Comparison of ENCODE assay signal across 9 cellular contexts in genomic region chr9:134165357-134166315, GRCh38. TPM values are rescaled to one million over a fixed set of nuclear protein-coding genes. Genes with fewer than 3 reads are reported as not detected.
DNase-seq lines count a peak whose midpoint lies in the region; TF ChIP-seq lines count a peak whose summit lies in the region.
"Had no signal": no experiment of that assay in that cellular context is flagged by ENCODE, and none has a peak within 500 bp of the region (broad histone marks: within the 10 kb centered on the region; RNA-seq: fewer than 3 reads in every experiment).

No MANE protein-coding gene starts in this region.

- in situ Hi-C loops in KBM-7 (cut with MboI; ENCODE audit: low pct_unique_long_range_greater_than_20kb, low sequenced_read_pairs), result no loop called here

- H3K36me3 Mint-ChIP-seq in glutamatergic neuron (ENCODE audit: unreplicated experiment), result peaks cover 9% of the 10 kb centered on the region

- H3K27ac Mint-ChIP-seq in glutamatergic neuron (ENCODE audit: unreplicated experiment), result peak overlapping the region; percentile 52

- TF ChIP-seq CTCF in glutamatergic neuron (IDR thresholded peaks at IDR 0.05; ENCODE audit: partially characterized antibody, unreplicated experiment), result no peak

- no peaks in the 10 kb centered on the region for H3K4me1 Mint-ChIP-seq in glutamatergic neuron (ENCODE audit: low read depth, unreplicated experiment)

- H3K4me3 Mint-ChIP-seq in glutamatergic neuron (ENCODE audit: unreplicated experiment), result no peak overlapping the region

- H3K27me3 Mint-ChIP-seq in glutamatergic neuron (ENCODE audit: unreplicated experiment), result no peaks in the 10 kb centered on the region

- DNase-seq in KBM-7, result peak; percentile 49
- peak; percentile 44 for DNase-seq in activated T-cell treated with anti-CD3 and anti-CD28 coated beads for 24 hours (ENCODE audit: low read depth)
- no peak for DNase-seq in glutamatergic neuron
- DNase-seq in stimulated activated CD4-positive, alpha-beta T cell treated with anti-CD3 and anti-CD28 coated beads, TNF-alpha, amount 100 ng/mL, for 24 hours (ENCODE audit: low read depth in 3 of 3), result peak; percentile 19 to 45 (median 28)
- no peak for DNase-seq in kidney glomerular epithelial cell (lab: John Stamatoyannopoulos, UW)
- DNase-seq in NCI-H187 (lab: John Stamatoyannopoulos, UW), result no peak
- DNase-seq in occipital lobe (lab: John Stamatoyannopoulos, UW), result no peak
- DNase-seq in UCSD-AML1 (lab: John Stamatoyannopoulos, UW; ENCODE audit: unreplicated experiment), result no peak
- DNase-seq: NCI-H774 had no signal

- H3K9me3 Mint-ChIP-seq in glutamatergic neuron (ENCODE audit: unreplicated experiment), result peaks cover 7% of the 10 kb centered on the region

RNA-seq across cellular contexts. Expression of gene RNU6ATAC, which starts 1.3 kb away (rescaled TPM):
- total RNA-seq in glutamatergic neuron (ENCODE audit: unreplicated experiment) (121 TPM), occipital lobe (not detected)

RNA-seq across cellular contexts. Expression of gene WDR5, which starts 29.8 kb away (rescaled TPM):
- total RNA-seq in glutamatergic neuron (ENCODE audit: unreplicated experiment) (45.9 TPM), occipital lobe (26.4 TPM)

Comparison
In these comparisons a context has a peak if more than half of its experiments do, and no peak if none do; other contexts are left out.
1. DNase-seq: peak in KBM-7 (single experiment), activated T-cell treated with anti-CD3 and anti-CD28 coated beads for 24 hours (single experiment) and stimulated activated CD4-positive, alpha-beta T cell treated with anti-CD3 and anti-CD28 coated beads, TNF-alpha, amount 100 ng/mL, for 24 hours (3 of 3); none in glutamatergic neuron (single experiment), kidney glomerular epithelial cell (single experiment), NCI-H187 (0 of 2), occipital lobe (single experiment) and UCSD-AML1 (single experiment).
2. RNA of gene RNU6ATAC, which starts 1.3 kb away (total RNA-seq): 121 TPM in glutamatergic neuron (single experiment); not detected in occipital lobe (single experiment); every median in the first group is over 100 times any median in the second.